Comparison of ENCODE assay signal across 27 cellular contexts in genomic region chr12:108438687-108439086, GRCh38.
"Had no signal": no experiment of that assay in that cellular context is flagged by ENCODE, and none has a peak within 500 bp of the region (broad histone marks: within the 10 kb centered on the region; RNA-seq: fewer than 3 reads in every experiment).

No MANE protein-coding gene starts in this region.

- ATAC-seq: stimulated activated effector memory CD8-positive, alpha-beta T cell treated with anti-CD3 and anti-CD28 coated beads, Interleukin-12 subunit alpha, Interleukin-12 subunit beta, amount 100 ng/mL, for 72 hours; stimulated activated memory B cell treated with anti-CD40 and anti-IgM and Interleukin-4, amounts not matched to agents 10 μg/mL and 1 μg/mL and 100 μg/mL, for 72 hours; stimulated activated naive B cell treated with anti-CD40 and anti-IgM and Interleukin-4, amounts not matched to agents 10 μg/mL and 1 μg/mL and 100 μg/mL, for 72 hours; stimulated activated naive CD8-positive, alpha-beta T cell treated with anti-CD3 and anti-CD28 coated beads, Interleukin-15, amount 100 ng/mL, for 72 hours; stimulated activated naive CD8-positive, alpha-beta T cell treated with anti-CD3 and anti-CD28 coated beads, Interleukin-15, Interleukin-2, amounts not matched to agents 100 U/mL and 50 U/mL, for 24 hours; upper lobe of right lung had no signal

- H3K27ac ChIP-seq: stomach, suprapubic skin, testis, thoracic aorta, thyroid gland, tibial artery, tibial nerve, transverse colon, upper lobe of left lung, upper lobe of right lung, uterus, vagina had no signal

- H3K9me3 ChIP-seq: stomach, suprapubic skin, testis, thoracic aorta, thyroid gland, tibial artery, tibial nerve, transverse colon, upper lobe of left lung, upper lobe of right lung, uterus, vagina had no signal

- H3K36me3 ChIP-seq: stomach, suprapubic skin, thoracic aorta, thyroid gland, tibial artery, tibial nerve, transverse colon, upper lobe of left lung, upper lobe of right lung, uterus, vagina had no signal

- H3K4me1 ChIP-seq: stomach, suprapubic skin, testis, thyroid gland, tibial artery, transverse colon, uterus, vagina had no signal

- H3K27me3 ChIP-seq: testis, thyroid gland, tibial artery, tibial nerve, transverse colon, upper lobe of left lung, upper lobe of right lung, uterus, vagina had no signal

- H3K4me3 ChIP-seq: stomach, suprapubic skin, testis, thoracic aorta, thyroid gland, tibial artery, tibial nerve, transverse colon, upper lobe of left lung, upper lobe of right lung, uterus, vagina had no signal

- DNase-seq: stimulated activated CD4-positive, alpha-beta T cell treated with anti-CD3 and anti-CD28 coated beads, Interleukin-2, amount 100 ng/mL, for 48 hours; stimulated activated CD4-positive, alpha-beta T cell treated with anti-CD3 and anti-CD28 coated beads, Interleukin-4, amount 100 ng/mL, for 1 hour; stimulated activated CD4-positive, alpha-beta T cell treated with anti-CD3 and anti-CD28 coated beads, Interleukin-4, amount 100 ng/mL, for 24 hours; stimulated activated CD4-positive, alpha-beta T cell treated with anti-CD3 and anti-CD28 coated beads, Interleukin-4, amount 100 ng/mL, for 4 hours; stimulated activated CD8-positive, alpha-beta memory T cell treated with anti-CD3 and anti-CD28 coated beads, Interleukin-4, amount 100 ng/mL, for 48 hours; stimulated activated naive B cell treated with anti-CD40 and anti-IgM and Interleukin-4, amounts not matched to agents 10 μg/mL and 1 μg/mL and 100 μg/mL, for 72 hours; stimulated activated naive CD4-positive, alpha-beta T cell; stimulated activated naive CD4-positive, alpha-beta T cell treated with Interleukin-2 at 50 U/mL for 16 hours; stimulated activated naive CD8-positive, alpha-beta T cell treated with anti-CD3 and anti-CD28 coated beads, Interleukin-15, amount 100 ng/mL, for 72 hours; stimulated activated naive CD8-positive, alpha-beta T cell treated with anti-CD3 and anti-CD28 coated beads, Interleukin-15, Interleukin-2, amounts not matched to agents 100 U/mL and 50 U/mL, for 24 hours; stomach; substantia nigra; testis; thyroid gland; tibial artery; transverse colon; trophoblast cell; upper lobe of left lung; upper lobe of right lung; uterus had no signal

- FAIRE-seq: urothelium cell line had no signal
